In genomic region chr10:86376852-86377796, GRCh38 we compare ENCODE assay signal across 8 cellular contexts.
A peak's percentile ranks its signal among the peaks of the same experiment; 100 is the strongest.
DNase-seq lines count a peak whose midpoint lies in the region; ATAC-seq lines count a peak whose summit lies in the region.

No MANE protein-coding gene starts in this region.

- peak; percentile 95 for ATAC-seq in HG02610 (IDR thresholded peaks at IDR 0.05; ENCODE audit: unreplicated experiment)

- peak; percentile 37 for DNase-seq in NK-92 treated with Interleukin-12 subunit alpha and Interleukin-12 subunit beta, amount 100 ng/mL, for 24 hours (lab: John Stamatoyannopoulos, UW)
- DNase-seq in NK-92 (lab: John Stamatoyannopoulos, UW; ENCODE audit: unreplicated experiment) (no peak), NAMALWA (ENCODE audit: low spot score) (peak; percentile 73), caudate nucleus (lab: John Stamatoyannopoulos, UW) (peak in 49 of 61 donors; percentile 13 to 79 (median 58)), kidney tubule cell (ENCODE audit: low spot score) (peak; percentile 67)
- DNase-seq in activated CD4-positive, CD25-positive, alpha-beta regulatory T cell treated with anti-CD3 and anti-CD28 coated beads, Interleukin-2, amount 50 U/mL, for 16 hours (ENCODE audit: low read depth, low spot score): peak; percentile 49
- DNase-seq in stimulated activated CD4-positive, alpha-beta T cell treated with anti-CD3 and anti-CD28 coated beads, Interleukin-4, amount 100 ng/mL, for 4 hours: peak; percentile 68 to 88

- no peak overlapping the region for H3K27ac ChIP-seq in caudate nucleus (ENCODE audit: low read depth, low read length)
